ENCODE assay signal across 3 cellular contexts in genomic region chr4:18105023-18106011, GRCh38.
TF ChIP-seq lines count a peak whose summit lies in the region.

No MANE protein-coding gene starts in this region.

TF ChIP-seq in GM12878, 131 proteins besides CTCF, POLR2A, EP300 and RAD21 (continues in another document):
- TF ChIP-seq ZNF592 (IDR thresholded peaks at IDR 0.05) (no peak), MAX (IDR thresholded peaks at IDR 0.05; ENCODE audit: low read depth, low read length) (no peak), CHD1 (IDR thresholded peaks at IDR 0.05; ENCODE audit: low read depth, low read length) (no peak), RFX5 (IDR thresholded peaks at IDR 0.05; ENCODE audit: low read depth, low read length) (no peak), CHD4 (IDR thresholded peaks at IDR 0.05) (no peak), PRDM15 (CRISPR knock-in tag; IDR thresholded peaks at IDR 0.05) (no peak), POU2F2 (IDR thresholded peaks at IDR 0.05; ENCODE audit: borderline replicate concordance, low read depth, low read length) (no peak), GABPA (IDR thresholded peaks at IDR 0.05; ENCODE audit: low read depth) (no peak), BMI1 (IDR thresholded peaks at IDR 0.05; ENCODE audit: borderline replicate concordance) (no peak), ZNF384 (IDR thresholded peaks at IDR 0.05; ENCODE audit: borderline replicate concordance, low read depth, low read length) (peak; percentile 72)

TF ChIP-seq in SK-N-SH treated with all-trans-retinoic acid at 6 μM for 48 hours, 23 proteins besides CTCF, POLR2A, EP300 and RAD21 (continued from another document):
- no peak for TF ChIP-seq CSRNP3 (CRISPR knock-in tag; IDR thresholded peaks at IDR 0.05)
- no peak for TF ChIP-seq SNAI2 (CRISPR knock-in tag; IDR thresholded peaks at IDR 0.05)
- no peak for TF ChIP-seq ARNTL (CRISPR knock-in tag; IDR thresholded peaks at IDR 0.05; ENCODE audit: borderline replicate concordance, low read depth)
- no peak for TF ChIP-seq PATZ1 (CRISPR knock-in tag; IDR thresholded peaks at IDR 0.05; ENCODE audit: borderline replicate concordance)
- TF ChIP-seq ZC3H10 (CRISPR knock-in tag; IDR thresholded peaks at IDR 0.05): no peak
- TF ChIP-seq CSDC2 (CRISPR knock-in tag; IDR thresholded peaks at IDR 0.05): no peak
- no peak for TF ChIP-seq ZNF8 (CRISPR knock-in tag; IDR thresholded peaks at IDR 0.05)
- TF ChIP-seq ISL1 (CRISPR knock-in tag; IDR thresholded peaks at IDR 0.05): no peak
- no peak for TF ChIP-seq ZFP30 (CRISPR knock-in tag; IDR thresholded peaks at IDR 0.05)

TF ChIP-seq in SK-N-SH, 30 proteins besides CTCF, POLR2A, EP300 and RAD21 (continued from another document):
- TF ChIP-seq FOSL2 (IDR thresholded peaks at IDR 0.05; ENCODE audit: borderline replicate concordance, low read depth) (no peak), JUND (IDR thresholded peaks at IDR 0.05) (no peak), FOXM1 (IDR thresholded peaks at IDR 0.05; ENCODE audit: low read depth) (no peak), NRF1 (IDR thresholded peaks at IDR 0.05; ENCODE audit: low read depth, low read length) (no peak), IRF3 (IDR thresholded peaks at IDR 0.05; ENCODE audit: low read depth, low read length) (no peak), TEAD4 (IDR thresholded peaks at IDR 0.05; ENCODE audit: borderline replicate concordance, insufficient read depth) (no peak), NFIC (IDR thresholded peaks at IDR 0.05; ENCODE audit: borderline replicate concordance) (no peak), FOXJ3 (CRISPR knock-in tag; IDR thresholded peaks at IDR 0.05) (no peak), YY1 (IDR thresholded peaks at IDR 0.05; ENCODE audit: low read depth) (no peak), EZH2phosphoT487 (IDR thresholded peaks at IDR 0.05; ENCODE audit: borderline replicate concordance, low read depth) (no peak), USF1 (IDR thresholded peaks at IDR 0.05; ENCODE audit: borderline replicate concordance, low read depth) (no peak)
